In genomic region chr5:113909782-113910181, GRCh38 we compare ENCODE assay signal across 1 cellular context.
TF ChIP-seq lines count a peak whose summit lies in the region.

No MANE protein-coding gene starts in this region.

TF ChIP-seq in IMR-90, 13 proteins besides CTCF, POLR2A, EP300 and RAD21 (continued from another document):
- TF ChIP-seq MAZ (IDR thresholded peaks at IDR 0.05; ENCODE audit: borderline replicate concordance, low read depth, low read length) (no peak), RFX5 (IDR thresholded peaks at IDR 0.05; ENCODE audit: low read depth, low read length) (no peak)
